ENCODE assay signal across 1 cellular context in the genomic region with DNA sequence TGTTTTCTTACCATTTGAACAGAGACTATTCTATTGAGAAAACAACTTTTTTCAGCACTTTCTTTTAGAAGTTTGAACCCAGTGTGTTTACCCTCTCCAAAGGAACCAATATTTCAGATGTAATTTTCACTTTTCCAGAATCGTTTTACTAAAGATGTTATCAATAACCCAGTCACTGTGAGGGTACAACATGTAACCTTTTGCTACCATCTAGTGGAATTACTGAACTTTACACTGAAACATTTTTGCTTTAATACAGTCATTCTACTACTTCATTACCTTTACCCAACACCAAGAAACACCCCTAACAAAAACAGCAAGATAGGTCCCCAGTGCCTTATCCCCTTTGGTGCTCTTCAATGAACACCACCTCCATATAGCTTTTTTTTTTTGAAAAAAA.
TF ChIP-seq lines count a peak whose summit lies in the region.

No MANE protein-coding gene starts in this region.

TF ChIP-seq in GM23338, 12 proteins besides CTCF, POLR2A, EP300 and RAD21 (continued from another document):
- TF ChIP-seq ZNF462 (CRISPR knock-in tag; IDR thresholded peaks at IDR 0.05) (no peak), EZH2phosphoT487 (IDR thresholded peaks at IDR 0.05; ENCODE audit: unreplicated experiment) (no peak), CREB1 (CRISPR knock-in tag; IDR thresholded peaks at IDR 0.05; ENCODE audit: low read depth) (no peak), EZH2 (IDR thresholded peaks at IDR 0.05; ENCODE audit: low read depth, unreplicated experiment) (no peak), ZNF331 (CRISPR knock-in tag; IDR thresholded peaks at IDR 0.05; ENCODE audit: low read depth) (no peak), JUNB (IDR thresholded peaks at IDR 0.05; ENCODE audit: unreplicated experiment) (no peak)
- TF ChIP-seq, protein P1, sequence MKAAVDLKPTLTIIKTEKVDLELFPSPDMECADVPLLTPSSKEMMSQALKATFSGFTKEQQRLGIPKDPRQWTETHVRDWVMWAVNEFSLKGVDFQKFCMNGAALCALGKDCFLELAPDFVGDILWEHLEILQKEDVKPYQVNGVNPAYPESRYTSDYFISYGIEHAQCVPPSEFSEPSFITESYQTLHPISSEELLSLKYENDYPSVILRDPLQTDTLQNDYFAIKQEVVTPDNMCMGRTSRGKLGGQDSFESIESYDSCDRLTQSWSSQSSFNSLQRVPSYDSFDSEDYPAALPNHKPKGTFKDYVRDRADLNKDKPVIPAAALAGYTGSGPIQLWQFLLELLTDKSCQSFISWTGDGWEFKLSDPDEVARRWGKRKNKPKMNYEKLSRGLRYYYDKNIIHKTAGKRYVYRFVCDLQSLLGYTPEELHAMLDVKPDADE (IDR thresholded peaks at IDR 0.05): no peak
- TF ChIP-seq, protein P2, sequence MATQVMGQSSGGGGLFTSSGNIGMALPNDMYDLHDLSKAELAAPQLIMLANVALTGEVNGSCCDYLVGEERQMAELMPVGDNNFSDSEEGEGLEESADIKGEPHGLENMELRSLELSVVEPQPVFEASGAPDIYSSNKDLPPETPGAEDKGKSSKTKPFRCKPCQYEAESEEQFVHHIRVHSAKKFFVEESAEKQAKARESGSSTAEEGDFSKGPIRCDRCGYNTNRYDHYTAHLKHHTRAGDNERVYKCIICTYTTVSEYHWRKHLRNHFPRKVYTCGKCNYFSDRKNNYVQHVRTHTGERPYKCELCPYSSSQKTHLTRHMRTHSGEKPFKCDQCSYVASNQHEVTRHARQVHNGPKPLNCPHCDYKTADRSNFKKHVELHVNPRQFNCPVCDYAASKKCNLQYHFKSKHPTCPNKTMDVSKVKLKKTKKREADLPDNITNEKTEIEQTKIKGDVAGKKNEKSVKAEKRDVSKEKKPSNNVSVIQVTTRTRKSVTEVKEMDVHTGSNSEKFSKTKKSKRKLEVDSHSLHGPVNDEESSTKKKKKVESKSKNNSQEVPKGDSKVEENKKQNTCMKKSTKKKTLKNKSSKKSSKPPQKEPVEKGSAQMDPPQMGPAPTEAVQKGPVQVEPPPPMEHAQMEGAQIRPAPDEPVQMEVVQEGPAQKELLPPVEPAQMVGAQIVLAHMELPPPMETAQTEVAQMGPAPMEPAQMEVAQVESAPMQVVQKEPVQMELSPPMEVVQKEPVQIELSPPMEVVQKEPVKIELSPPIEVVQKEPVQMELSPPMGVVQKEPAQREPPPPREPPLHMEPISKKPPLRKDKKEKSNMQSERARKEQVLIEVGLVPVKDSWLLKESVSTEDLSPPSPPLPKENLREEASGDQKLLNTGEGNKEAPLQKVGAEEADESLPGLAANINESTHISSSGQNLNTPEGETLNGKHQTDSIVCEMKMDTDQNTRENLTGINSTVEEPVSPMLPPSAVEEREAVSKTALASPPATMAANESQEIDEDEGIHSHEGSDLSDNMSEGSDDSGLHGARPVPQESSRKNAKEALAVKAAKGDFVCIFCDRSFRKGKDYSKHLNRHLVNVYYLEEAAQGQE (IDR thresholded peaks at IDR 0.05; ENCODE audit: unreplicated experiment): no peak
